29 cellular contexts compared by ENCODE assay signal in genomic region chr11:50164050-50164449, GRCh38.
"Had no signal": no experiment of that assay in that cellular context is flagged by ENCODE, and none has a peak within 500 bp of the region (broad histone marks: within the 10 kb centered on the region; RNA-seq: fewer than 3 reads in every experiment).

No MANE protein-coding gene starts in this region.

- H3K27ac ChIP-seq: colonic mucosa, epithelial cell of prostate, esophagus squamous epithelium, gastrocnemius medialis, heart right ventricle, left lung had no signal

- ATAC-seq: effector memory CD8-positive, alpha-beta T cell; esophagus mucosa; gastrocnemius medialis; heart right ventricle; left cardiac atrium; left lung; left ventricle myocardium superior; naive thymus-derived CD4-positive, alpha-beta T cell had no signal

- H3K4me1 Mint-ChIP-seq: endodermal cell; immature natural killer cell; memory B cell; naive thymus-derived CD4-positive, alpha-beta T cell had no signal

- DNase-seq: colonic mucosa; cortex of kidney; effector CD8-positive, alpha-beta T cell; effector memory CD8-positive, alpha-beta T cell; endodermal cell; erythroblast; esophagus squamous epithelium; foreskin fibroblast; foreskin melanocyte; gastrocnemius medialis; glutamatergic neuron; head of caudate nucleus; heart right ventricle; hypothalamus; immature natural killer cell; islet precursor cell; left cardiac atrium; left ventricle myocardium superior; mammary epithelial cell; mesendoderm; midbrain; naive thymus-derived CD4-positive, alpha-beta T cell had no signal

- FAIRE-seq: endometrium had no signal

- H3K36me3 ChIP-seq: colonic mucosa, esophagus squamous epithelium, gastrocnemius medialis, heart right ventricle, left lung had no signal

- H3K36me3 Mint-ChIP-seq: memory B cell; naive thymus-derived CD4-positive, alpha-beta T cell had no signal

- H3K4me3 ChIP-seq: colonic mucosa, esophagus squamous epithelium, gastrocnemius medialis, heart right ventricle, left lung, lung had no signal

- H3K27ac Mint-ChIP-seq: dendritic cell treated with granulocyte-macrophage colony-stimulating factor and Interleukin-4, amounts not matched to agents 40 ng/mL and 50 ng/mL, for 4 days; effector memory CD8-positive, alpha-beta T cell; endodermal cell; immature natural killer cell; memory B cell; naive thymus-derived CD4-positive, alpha-beta T cell had no signal

- H3K4me3 Mint-ChIP-seq: dendritic cell treated with granulocyte-macrophage colony-stimulating factor and Interleukin-4, amounts not matched to agents 40 ng/mL and 50 ng/mL, for 4 days; effector memory CD8-positive, alpha-beta T cell; endodermal cell; immature natural killer cell; memory B cell; naive thymus-derived CD4-positive, alpha-beta T cell had no signal

- H3K27me3 ChIP-seq: colonic mucosa, esophagus squamous epithelium, gastrocnemius medialis, heart right ventricle, left lung had no signal

- H3K9me3 ChIP-seq: colonic mucosa, gastrocnemius medialis had no signal

- H3K27me3 Mint-ChIP-seq: dendritic cell treated with granulocyte-macrophage colony-stimulating factor and Interleukin-4, amounts not matched to agents 40 ng/mL and 50 ng/mL, for 4 days; effector memory CD8-positive, alpha-beta T cell; memory B cell; naive thymus-derived CD4-positive, alpha-beta T cell had no signal

- H3K4me1 ChIP-seq: colonic mucosa, esophagus squamous epithelium, gastrocnemius medialis, heart right ventricle, left lung had no signal
